1 cellular context compared by ENCODE assay signal in genomic region chr6:43093361-43094289, GRCh38.
TF ChIP-seq lines count a peak whose summit lies in the region.

No MANE protein-coding gene starts in this region.

TF ChIP-seq in K562, 482 proteins besides CTCF, POLR2A, EP300 and RAD21 (continued from another document and continues in another):
- TF ChIP-seq CLOCK (CRISPR knock-in tag; IDR thresholded peaks at IDR 0.05; ENCODE audit: borderline replicate concordance) (no peak), HIVEP1 (CRISPR knock-in tag; IDR thresholded peaks at IDR 0.05) (no peak), FOXJ2 (tag; IDR thresholded peaks at IDR 0.05) (no peak), MGA (IDR thresholded peaks at IDR 0.05) (peak; percentile 63), POLR2H (tag; IDR thresholded peaks at IDR 0.05; ENCODE audit: low read depth) (peak; percentile 70; the same call in 1 of the 2 replicates), CGGBP1 (CRISPR knock-in tag; IDR thresholded peaks at IDR 0.05) (0 out of 2 replicates have a peak, but pooled peaks have one; percentile 46), C11orf30 (IDR thresholded peaks at IDR 0.05; ENCODE audit: low read depth) (0 out of 2 replicates have a peak, but pooled peaks have one; percentile 3), SNAPC5 (CRISPR knock-in tag; IDR thresholded peaks at IDR 0.05) (no peak), ZNF280A (IDR thresholded peaks at IDR 0.05; ENCODE audit: low read depth, partially characterized antibody) (no peak), HEY1 (CRISPR knock-in tag; IDR thresholded peaks at IDR 0.05; ENCODE audit: borderline replicate concordance) (no peak), RBM25 (IDR thresholded peaks at IDR 0.05; ENCODE audit: low read depth, low read length, severe bottlenecking) (peak; percentile 46), ZBTB40 (IDR thresholded peaks at IDR 0.05) (peak; percentile 59), ZBTB40 (CRISPR knock-in tag; IDR thresholded peaks at IDR 0.05) (no peak), E2F1 (CRISPR knock-in tag; IDR thresholded peaks at IDR 0.05) (no peak), COPS2 (conservative IDR thresholded peaks at IDR 0.05) (no peak), ARID3A (IDR thresholded peaks at IDR 0.05; ENCODE audit: borderline replicate concordance, low read depth, low read length) (no peak), ELF2 (CRISPR knock-in tag; IDR thresholded peaks at IDR 0.05) (no peak)
